19 cellular contexts compared by ENCODE assay signal in the genomic region with DNA sequence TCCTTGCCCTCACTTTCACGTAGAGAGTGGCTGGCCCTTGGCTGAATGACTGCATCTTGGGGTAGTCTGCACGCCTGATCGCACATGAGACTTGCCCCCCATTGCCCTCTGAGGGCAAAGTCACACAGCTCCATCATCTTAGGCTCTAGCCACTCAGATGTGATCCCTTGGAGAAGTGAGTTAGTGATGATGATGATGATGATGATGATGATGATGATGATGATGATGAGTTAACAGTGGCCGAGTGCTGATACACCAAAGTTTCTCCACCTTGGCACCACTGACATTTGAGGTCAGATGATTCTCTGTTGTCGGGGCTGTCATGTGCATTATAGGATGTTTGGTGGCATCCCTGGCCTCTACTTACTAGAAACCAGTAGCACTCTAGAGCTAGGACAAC.
A peak's percentile ranks its signal among the peaks of the same experiment; 100 is the strongest.
DNase-seq lines count a peak whose midpoint lies in the region; ATAC-seq, FAIRE-seq and TF ChIP-seq lines count a peak whose summit lies in the region.
"Had no signal": no experiment of that assay in that cellular context is flagged by ENCODE, and none has a peak within 500 bp of the region (broad histone marks: within the 10 kb centered on the region; RNA-seq: fewer than 3 reads in every experiment).

No MANE protein-coding gene starts in this region.

- no TSS peak for BruUV-seq in HepG2 (replicated peaks; lab: Mats Ljungman, UMichigan)
- BruUV-seq in GM12878 (replicated peaks; lab: Mats Ljungman, UMichigan) = TSS peak; percentile 33
- no TSS peak for BruUV-seq in PC-3 (replicated peaks; lab: Mats Ljungman, UMichigan)

- H3F3A ChIP-seq in PC-3 (ENCODE audit: low read length, unreplicated experiment) = no peaks in the 10 kb centered on the region

- in situ Hi-C loops in HepG2 (cut with HindIII; ENCODE audit: extremely low pct_ligation_motif_present, low pct_unique_long_range_greater_than_20kb) (no loop called here), GM12878 (cut with MboI) (no loop called here)

- peaks cover 18% of the 10 kb centered on the region for H3K36me3 Mint-ChIP-seq in natural killer cell treated with Interleukin-12 subunit alpha and Interleukin-12 subunit beta and Interleukin-15 and Interleukin-18, amount 100 ng/mL, for 72 hours

- H2AFZ ChIP-seq in HepG2 (ENCODE audit: low read length) (no peak overlapping the region), GM12878 (ENCODE audit: control insufficient read depth, low read depth, low read length) (no peak overlapping the region), PC-3 (ENCODE audit: low read length) (no peak overlapping the region)

- no peak for TF ChIP-seq RAD21 in HepG2 (CRISPR knock-in tag; IDR thresholded peaks at IDR 0.05)
- TF ChIP-seq RAD21 in GM12878 (IDR thresholded peaks at IDR 0.05; ENCODE audit: insufficient read depth, low read depth, low read length) = no peak

- CTCF ChIA-PET in HepG2 (lab: Yijun Ruan, JAX; ENCODE audit: low intra/inter-chr PET ratio, low total read pairs) (no interaction called here), GM12878 (lab: Yijun Ruan, JAX) (no interaction called here), PC-3 (lab: Charles Lee) (no interaction called here)

- no peak overlapping the region for H3K4me3 Mint-ChIP-seq in natural killer cell treated with Interleukin-12 subunit alpha and Interleukin-12 subunit beta and Interleukin-15 and Interleukin-18, amount 100 ng/mL, for 72 hours
- H3K4me3 Mint-ChIP-seq: CD8-positive, alpha-beta memory T cell; H9 had no signal

- H3K4me2 ChIP-seq in HepG2 (ENCODE audit: low read depth, low read length) (no peak overlapping the region), GM12878 (ENCODE audit: control insufficient read depth, insufficient read depth) (no peak overlapping the region), PC-3 (ENCODE audit: low read length) (no peak overlapping the region)
- H3K4me2 ChIP-seq: BLaER1 had no signal

- no peaks in the 10 kb centered on the region for H3K9me2 ChIP-seq in PC-3 (replicated peaks; ENCODE audit: low read length)

- ATAC-seq in HepG2 (no peak), right lobe of liver (no peak), GM12878 (no peak), PC-3 (no peak)
- no peak for ATAC-seq in natural killer cell treated with Interleukin-12 subunit alpha and Interleukin-12 subunit beta and Interleukin-15 and Interleukin-18, amount 100 ng/mL, for 72 hours

- H3K79me2 ChIP-seq in HepG2 (ENCODE audit: insufficient read depth, low read length) (no peaks in the 10 kb centered on the region), GM12878 (ENCODE audit: control insufficient read depth, insufficient read depth, low read length) (peaks cover 21% of the 10 kb centered on the region), PC-3 (ENCODE audit: low read length) (no peaks in the 10 kb centered on the region)

- WGBS in HepG2 (ENCODE audit: low lambda C conversion rate) = 18% methylated on average over 5 of the region's 5 CpGs
- WGBS in right lobe of liver (ENCODE audit: insufficient coverage, low coverage, low lambda C conversion rate, missing lambda C conversion rate) = 95% methylated on average over 2 of the region's 5 CpGs
- 82% methylated on average over 5 of the region's 5 CpGs for WGBS in GM12878 (ENCODE audit: insufficient coverage, insufficient replicate concordance, low lambda C conversion rate, missing lambda C conversion rate)

- peak overlapping the region; percentile 75 to 85 for H3K27ac Mint-ChIP-seq in natural killer cell treated with Interleukin-12 subunit alpha and Interleukin-12 subunit beta and Interleukin-15 and Interleukin-18, amount 100 ng/mL, for 72 hours

- peaks cover 10 to 52% of the 10 kb centered on the region in 2 experiments; a peak in 4 of 5 replicates for H3K27me3 ChIP-seq in HepG2 (ENCODE audit: control insufficient read depth in 1 of 2, insufficient read depth in 2 of 2, low read length in 2 of 2)
- no peaks in the 10 kb centered on the region for H3K27me3 ChIP-seq in right lobe of liver
- H3K27me3 ChIP-seq in GM12878 (replicated peaks in 1 of 2; ENCODE audit: control insufficient read depth in 2 of 2, insufficient read depth in 2 of 2, low read length in 1 of 2) = no peaks in the 10 kb centered on the region
- H3K27me3 ChIP-seq in PC-3 (ENCODE audit: low read length) = no peaks in the 10 kb centered on the region
- H3K27me3 ChIP-seq: BLaER1 had no signal

- no peaks in the 10 kb centered on the region for H3K27me3 Mint-ChIP-seq in natural killer cell treated with Interleukin-12 subunit alpha and Interleukin-12 subunit beta and Interleukin-15 and Interleukin-18, amount 100 ng/mL, for 72 hours

- H3K4me1 ChIP-seq in HepG2 (ENCODE audit: insufficient read depth, low read length) (peaks cover 16% of the 10 kb centered on the region), right lobe of liver (no peaks in the 10 kb centered on the region), GM12878 (ENCODE audit: control insufficient read depth, insufficient read depth, low read length) (peaks cover 47% of the 10 kb centered on the region), PC-3 (ENCODE audit: insufficient read depth, low read length) (no peaks in the 10 kb centered on the region)

- H4K20me1 ChIP-seq in HepG2 (ENCODE audit: insufficient read depth, low read length) = no peaks in the 10 kb centered on the region
- H4K20me1 ChIP-seq in GM12878 (ENCODE audit: control insufficient read depth, insufficient read depth) = no peaks in the 10 kb centered on the region
- no peaks in the 10 kb centered on the region for H4K20me1 ChIP-seq in PC-3 (ENCODE audit: low read length)
- H4K20me1 ChIP-seq: BLaER1 had no signal

- TF ChIP-seq CTCF in HepG2 (CRISPR knock-in tag; IDR thresholded peaks at IDR 0.05) = no peak
- no peak for TF ChIP-seq CTCF in right lobe of liver (IDR thresholded peaks at IDR 0.05)
- TF ChIP-seq CTCF in GM12878 (IDR thresholded peaks at IDR 0.05 in 2 of 3, conservative IDR thresholded peaks at IDR 0.05 in 1 of 3; ENCODE audit: control insufficient read depth in 2 of 3, extremely low read depth in 1 of 3, insufficient read depth in 1 of 3, low read depth in 3 of 3, low read length in 3 of 3) = no peak
- TF ChIP-seq CTCF in PC-3 (conservative IDR thresholded peaks at IDR 0.05; ENCODE audit: low read depth, low read length) = no peak

- POLR2A ChIA-PET in HepG2 (lab: Yijun Ruan, JAX) = no interaction called here
- POLR2A ChIA-PET in GM12878 (lab: Charles Lee) = no interaction called here
- POLR2A ChIA-PET in PC-3 (lab: Charles Lee; ENCODE audit: unreplicated experiment) = no interaction called here

- no peak for DNase-seq in HepG2 (ENCODE audit: low spot score)
- no peak for DNase-seq in right lobe of liver
- DNase-seq in GM12878 (ENCODE audit: low read depth, low spot score) = no peak
- DNase-seq in natural killer cell treated with Interleukin-12 subunit alpha and Interleukin-12 subunit beta and Interleukin-15 and Interleukin-18, amount 100 ng/mL, for 72 hours (ENCODE audit: low spot score) = no peak
- DNase-seq in PC-3 = no peak
- no peak for DNase-seq in NCI-H2029 (lab: John Stamatoyannopoulos, UW)
- DNase-seq in NCI-H2107 (lab: John Stamatoyannopoulos, UW) = no peak
- DNase-seq: CD8-positive, alpha-beta memory T cell; H9; MM.1S; NCI-H1092; NCI-H1436 treated with DMSO at 0.1 percent for 48 hours; NCI-H2081; NCI-H510A; NCI-H748 treated with DMSO at 0.1 percent for 48 hours; NK-92 treated with Interleukin-12 subunit alpha and Interleukin-12 subunit beta, amount 100 ng/mL, for 24 hours; Right ventricle myocardium superior had no signal

- H3K36me3 ChIP-seq in HepG2 (replicated peaks in 1 of 2; ENCODE audit: control insufficient read depth in 1 of 2, insufficient read depth in 2 of 2, low read length in 2 of 2) = no peaks in the 10 kb centered on the region
- no peaks in the 10 kb centered on the region for H3K36me3 ChIP-seq in right lobe of liver
- peaks cover 29 to 31% of the 10 kb centered on the region in 2 experiments for H3K36me3 ChIP-seq in GM12878 (ENCODE audit: control insufficient read depth in 2 of 2, insufficient read depth in 2 of 2, low read length in 1 of 2)
- H3K36me3 ChIP-seq in PC-3 (ENCODE audit: low read depth, low read length) = no peaks in the 10 kb centered on the region
- H3K36me3 ChIP-seq: BLaER1 had no signal

- FAIRE-seq in HepG2 (lab: Jason Lieb, UNC) (no peak), GM12878 (lab: Jason Lieb, UNC) (no peak)
- FAIRE-seq: D721Med had no signal

- no peak for TF ChIP-seq EP300 in HepG2 (IDR thresholded peaks at IDR 0.05; ENCODE audit: low read depth in 2 of 2, low read length in 2 of 2)
- TF ChIP-seq EP300 in HepG2 (CRISPR knock-in tag; IDR thresholded peaks at IDR 0.05; ENCODE audit: borderline replicate concordance) = no peak
- TF ChIP-seq EP300 in GM12878 (IDR thresholded peaks at IDR 0.05; ENCODE audit: borderline replicate concordance in 1 of 2, control insufficient read depth in 1 of 2, low read depth in 2 of 2, low read length in 2 of 2) = no peak

- no peaks in the 10 kb centered on the region for H3K9me3 Mint-ChIP-seq in natural killer cell treated with Interleukin-12 subunit alpha and Interleukin-12 subunit beta and Interleukin-15 and Interleukin-18, amount 100 ng/mL, for 72 hours
- H3K9me3 Mint-ChIP-seq: H9 had no signal

- intact Hi-C loops in HepG2 (cut with micrococcal nuclease; ENCODE audit: unreplicated experiment) = no loop called here
- intact Hi-C loops in right lobe of liver (cut with DNase I) = no loop called here
- intact Hi-C loops in GM12878 (cut with micrococcal nuclease; ENCODE audit: unreplicated experiment) = no loop called here
- intact Hi-C loops in PC-3 (cut with micrococcal nuclease) = no loop called here

- SMC1A ChIA-PET in GM12878 (lab: Charles Lee; ENCODE audit: uncharacterized antibody, unreplicated experiment) = interaction anchor here (9.0 kb wide), 1 partner anchor 28 kb away, joined by 141 read pairs; no protein-coding TSS in a partner anchor

- no peak overlapping the region for H3K4me3 ChIP-seq in HepG2 (replicated peaks in 1 of 3; ENCODE audit: insufficient read depth in 1 of 3, low read depth in 2 of 3, low read length in 3 of 3)
- no peak overlapping the region for H3K4me3 ChIP-seq in right lobe of liver
- H3K4me3 ChIP-seq in GM12878 = no peak overlapping the region
- no peak overlapping the region for H3K4me3 ChIP-seq in PC-3 (ENCODE audit: low read length)
- H3K4me3 ChIP-seq: BLaER1 had no signal

- H3K9ac ChIP-seq in HepG2 (ENCODE audit: insufficient read depth, low read depth, low read length) = no peak overlapping the region
- no peak overlapping the region for H3K9ac ChIP-seq in GM12878 (ENCODE audit: control insufficient read depth, insufficient read depth, low read length)
- H3K9ac ChIP-seq in PC-3 (ENCODE audit: low read length) = no peak overlapping the region
- H3K9ac ChIP-seq: BLaER1 had no signal

- H3K9me3 ChIP-seq in HepG2 (ENCODE audit: low read length) = no peaks in the 10 kb centered on the region
- no peaks in the 10 kb centered on the region for H3K9me3 ChIP-seq in right lobe of liver
- H3K9me3 ChIP-seq in GM12878 (replicated peaks; ENCODE audit: control insufficient read depth, insufficient read depth, low read length) = no peaks in the 10 kb centered on the region
- H3K9me3 ChIP-seq in PC-3 (ENCODE audit: low read length) = no peaks in the 10 kb centered on the region
- H3K9me3 ChIP-seq: BLaER1 had no signal

- TF ChIP-seq POLR2A in HepG2 (IDR thresholded peaks at IDR 0.05; ENCODE audit: insufficient read depth in 1 of 2, low read depth in 2 of 2, low read length in 2 of 2) (no peak), right lobe of liver (IDR thresholded peaks at IDR 0.05) (no peak), GM12878 (IDR thresholded peaks at IDR 0.05; ENCODE audit: low read depth, low read length) (no peak)

- H3K27ac ChIP-seq in HepG2 (ENCODE audit: extremely low read length, insufficient read depth, low read length) = no peak overlapping the region
- H3K27ac ChIP-seq in right lobe of liver = no peak overlapping the region
- no peak overlapping the region for H3K27ac ChIP-seq in GM12878 (ENCODE audit: control insufficient read depth, insufficient read depth)
- H3K27ac ChIP-seq in PC-3 (ENCODE audit: low read length) = no peak overlapping the region
- H3K27ac ChIP-seq: BLaER1 had no signal

- peaks cover 47 to 54% of the 10 kb centered on the region in 2 donors for H3K4me1 Mint-ChIP-seq in natural killer cell treated with Interleukin-12 subunit alpha and Interleukin-12 subunit beta and Interleukin-15 and Interleukin-18, amount 100 ng/mL, for 72 hours (ENCODE audit: low read depth in 2 of 2)

- RAD21 ChIA-PET in GM12878 (lab: Charles Lee; ENCODE audit: unreplicated experiment) = no interaction called here
